28 cellular contexts compared by ENCODE assay signal in the genomic region with DNA sequence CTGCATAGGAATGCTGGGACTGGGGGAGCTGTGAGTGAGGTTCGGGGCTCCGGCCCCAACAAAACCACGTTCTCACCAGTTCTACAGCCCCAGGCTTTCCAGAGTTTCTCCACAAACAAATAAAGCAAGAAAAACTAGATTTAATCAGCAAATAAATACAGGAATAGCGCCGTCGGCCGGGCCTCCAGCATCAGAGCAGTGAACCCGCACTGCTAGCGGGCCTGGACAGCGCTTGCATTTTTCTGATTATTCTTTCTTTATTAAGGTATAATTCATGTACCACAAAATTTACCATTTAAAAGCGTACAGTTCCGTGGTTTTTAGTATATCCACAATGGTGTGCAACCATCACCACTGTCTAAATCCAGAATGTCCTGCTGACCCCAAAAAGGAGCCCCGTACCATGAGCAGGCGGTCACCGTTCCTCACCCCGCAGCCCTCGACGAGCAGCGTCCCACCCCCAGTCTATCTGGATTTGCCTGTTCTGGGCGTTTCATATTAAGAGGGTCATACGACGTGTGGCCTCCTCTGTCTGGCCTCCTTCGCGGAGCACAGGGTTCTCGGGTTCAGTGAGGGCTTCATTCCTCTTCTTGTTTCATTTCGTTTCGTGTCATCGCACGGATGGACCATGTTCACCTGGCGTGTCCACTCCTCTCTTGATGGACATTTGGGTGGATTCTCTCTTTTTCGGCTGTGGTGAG. TPM values are rescaled to one million over a fixed set of nuclear protein-coding genes. Genes with fewer than 3 reads are reported as not detected.
"Had no signal": no experiment of that assay in that cellular context is flagged by ENCODE, and none has a peak within 500 bp of the region (broad histone marks: within the 10 kb centered on the region; RNA-seq: fewer than 3 reads in every experiment).

No MANE protein-coding gene starts in this region.

- H3K27ac Mint-ChIP-seq: activated naive CD8-positive, alpha-beta T cell treated with anti-CD3 and anti-CD28 coated beads for 36 hours; activated T-helper 17 cell treated with anti-CD3 and anti-CD28 coated beads, Interleukin-2, amount 50 U/mL, for 72 hours; naive thymus-derived CD4-positive, alpha-beta T cell had no signal

- H3K27me3 ChIP-seq: body of pancreas, neutrophil, tibial artery had no signal

- H3K9me3 Mint-ChIP-seq: activated naive CD8-positive, alpha-beta T cell treated with anti-CD3 and anti-CD28 coated beads for 36 hours; activated T-helper 17 cell treated with anti-CD3 and anti-CD28 coated beads, Interleukin-2, amount 50 U/mL, for 72 hours; central memory CD8-positive, alpha-beta T cell; naive thymus-derived CD4-positive, alpha-beta T cell had no signal

- H3K4me1 Mint-ChIP-seq: activated naive CD8-positive, alpha-beta T cell treated with anti-CD3 and anti-CD28 coated beads for 36 hours; activated T-helper 17 cell treated with anti-CD3 and anti-CD28 coated beads, Interleukin-2, amount 50 U/mL, for 72 hours; central memory CD8-positive, alpha-beta T cell had no signal

- H3K27ac ChIP-seq: body of pancreas, coronary artery, neutrophil, parathyroid adenoma, tibial artery had no signal

- H3K4me3 Mint-ChIP-seq: activated naive CD8-positive, alpha-beta T cell treated with anti-CD3 and anti-CD28 coated beads for 36 hours; activated T-helper 17 cell treated with anti-CD3 and anti-CD28 coated beads, Interleukin-2, amount 50 U/mL, for 72 hours; central memory CD8-positive, alpha-beta T cell; naive thymus-derived CD4-positive, alpha-beta T cell had no signal

- H3K4me1 ChIP-seq: body of pancreas, parathyroid adenoma, tibial artery had no signal

- H3K36me3 ChIP-seq: neutrophil had no signal

- H3K4me3 ChIP-seq: body of pancreas, coronary artery, mucosa of descending colon, tibial artery had no signal

- H3K36me3 Mint-ChIP-seq: activated naive CD8-positive, alpha-beta T cell treated with anti-CD3 and anti-CD28 coated beads for 36 hours; naive thymus-derived CD4-positive, alpha-beta T cell had no signal

- H3K79me2 ChIP-seq: parathyroid adenoma had no signal

- DNase-seq: activated CD4-positive, CD25-positive, alpha-beta regulatory T cell treated with anti-CD3 and anti-CD28 coated beads, Interleukin-2, amount 50 U/mL, for 72 hours; activated naive CD4-positive, alpha-beta T cell; activated naive CD8-positive, alpha-beta T cell treated with anti-CD3 and anti-CD28 coated beads for 36 hours; activated T-cell treated with anti-CD3 and anti-CD28 coated beads for 4 hours; amygdala; body of pancreas; erythroblast; foreskin melanocyte; mesenchymal stem cell; naive thymus-derived CD4-positive, alpha-beta T cell; retina; stimulated activated CD4-positive, alpha-beta T cell treated with anti-CD3 and anti-CD28 coated beads, Interleukin-2, amount 100 ng/mL, for 24 hours; stimulated activated naive CD4-positive, alpha-beta T cell treated with Interleukin-2 at 50 U/mL for 16 hours; substantia nigra; T1000; tibial artery had no signal

- H3K9me3 ChIP-seq: body of pancreas, mucosa of descending colon, neutrophil, tibial artery had no signal

- ATAC-seq: activated T-helper 17 cell treated with anti-CD3 and anti-CD28 coated beads, Interleukin-2, amount 50 U/mL, for 72 hours; body of pancreas; mucosa of descending colon; naive thymus-derived CD4-positive, alpha-beta T cell had no signal

- H2AFZ ChIP-seq: parathyroid adenoma had no signal

- H3K27me3 Mint-ChIP-seq: activated naive CD8-positive, alpha-beta T cell treated with anti-CD3 and anti-CD28 coated beads for 36 hours; activated T-helper 17 cell treated with anti-CD3 and anti-CD28 coated beads, Interleukin-2, amount 50 U/mL, for 72 hours; naive thymus-derived CD4-positive, alpha-beta T cell had no signal

RNA-seq across cellular contexts. Expression of a gene that starts 35.5 kb away (rescaled TPM):
- total RNA-seq: activated CD8-positive, alpha-beta memory T cell treated with anti-CD3 and anti-CD28 coated beads for 36 hours; activated naive CD8-positive, alpha-beta T cell treated with anti-CD3 and anti-CD28 coated beads for 36 hours; activated T-helper 17 cell treated with anti-CD3 and anti-CD28 coated beads, Interleukin-2, amount 50 U/mL, for 72 hours; body of pancreas; kidney epithelial cell; liver; naive thymus-derived CD4-positive, alpha-beta T cell; skeletal muscle tissue; T-helper 1 cell treated with Interleukin-12 subunit alpha and Interleukin-12 subunit beta and Interleukin-4 antibody, amounts not matched to agents 30 ng/mL and 1 ng/mL, for 36 hours; urinary bladder had no signal
